ENCODE assay signal across 26 cellular contexts in the genomic region with DNA sequence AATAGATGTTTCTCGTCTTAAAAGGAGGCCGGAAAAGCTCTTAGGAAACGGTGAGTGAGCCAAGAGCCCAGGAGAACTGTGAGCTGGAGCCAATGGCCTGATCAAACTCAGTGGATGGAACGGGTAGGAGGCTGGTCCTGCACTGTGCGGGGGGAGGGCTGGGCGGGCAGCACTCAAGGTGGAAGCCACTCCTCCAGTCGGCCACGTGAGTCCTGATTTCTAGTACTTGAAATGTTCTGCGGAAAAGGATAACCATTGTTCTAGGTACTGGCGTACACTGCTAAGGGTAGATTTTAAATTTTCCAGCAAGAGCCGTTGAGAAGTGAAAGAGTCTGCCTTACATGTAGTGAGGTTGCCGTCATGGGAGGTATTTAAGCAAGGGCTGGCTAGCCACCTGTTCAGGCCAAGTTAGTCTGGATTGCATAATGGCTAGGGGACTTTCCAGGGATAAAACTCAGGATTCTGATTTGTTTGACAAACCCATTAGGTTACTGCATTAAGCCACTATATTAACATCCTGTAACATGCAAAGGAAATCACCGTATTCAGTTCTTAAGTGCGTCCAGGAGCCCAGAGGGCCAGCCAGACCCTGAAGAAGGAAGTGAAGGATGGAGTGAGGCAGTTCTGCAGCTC. TPM values are rescaled to one million over a fixed set of nuclear protein-coding genes. Genes with fewer than 3 reads are reported as not detected.
DNase-seq lines count a peak whose midpoint lies in the region; ATAC-seq and TF ChIP-seq lines count a peak whose summit lies in the region.
"Had no signal": no experiment of that assay in that cellular context is flagged by ENCODE, and none has a peak within 500 bp of the region (broad histone marks: within the 10 kb centered on the region; RNA-seq: fewer than 3 reads in every experiment).

No MANE protein-coding gene starts in this region.

- H3K27ac ChIP-seq in RWPE1 (peak overlapping the region; percentile 19; the same call in 1 of the 2 replicates), lower lobe of right lung (no peak overlapping the region), esophagus muscularis mucosa (replicated peaks in 1 of 4) (no peak overlapping the region)
- H3K27ac ChIP-seq: adrenal gland, sigmoid colon, testis, uterus had no signal

- 86% methylated on average over 14 of the region's 14 CpGs for WGBS in esophagus muscularis mucosa

- H3K4me1 ChIP-seq in lower lobe of right lung: no peaks in the 10 kb centered on the region
- peaks cover 0 to 10% (median 7%) of the 10 kb centered on the region in 4 donors for H3K4me1 ChIP-seq in esophagus muscularis mucosa
- H3K4me1 ChIP-seq: adrenal gland, testis, uterus had no signal

- H3K4me3 ChIP-seq in lower lobe of right lung (no peak overlapping the region), esophagus muscularis mucosa (no peak overlapping the region)
- H3K4me3 ChIP-seq: adrenal gland, sigmoid colon, testis, uterus had no signal

- TF ChIP-seq CTCF in RWPE1 (conservative IDR thresholded peaks at IDR 0.05; ENCODE audit: low read depth) (no peak), lower lobe of right lung (IDR thresholded peaks at IDR 0.05) (no peak), esophagus muscularis mucosa (IDR thresholded peaks at IDR 0.05) (no peak)

- ATAC-seq in left ventricle myocardium superior: no peak
- peak; percentile 71 to 79 for ATAC-seq in lower lobe of right lung
- ATAC-seq in GM19351 (IDR thresholded peaks at IDR 0.05; ENCODE audit: unreplicated experiment): no peak
- ATAC-seq: activated T-cell treated with anti-CD3 and anti-CD28 coated beads, Interleukin-2, amount 50 U/mL, for 72 hours; HCT116; T-helper 17 cell had no signal

- H3K36me3 ChIP-seq in lower lobe of right lung: no peaks in the 10 kb centered on the region
- no peaks in the 10 kb centered on the region for H3K36me3 ChIP-seq in esophagus muscularis mucosa
- H3K36me3 ChIP-seq: adrenal gland, sigmoid colon, uterus had no signal

- no peak for TF ChIP-seq POLR2A in esophagus muscularis mucosa (IDR thresholded peaks at IDR 0.05; ENCODE audit: low read depth)

- peak; percentile 36 for DNase-seq in cardiac septum (ENCODE audit: low spot score)
- DNase-seq in left ventricle myocardium superior: no peak
- no peak for DNase-seq in RWPE1 (ENCODE audit: low spot score)
- no peak for DNase-seq in lower lobe of right lung
- DNase-seq in RKO (ENCODE audit: low spot score): no peak
- DNase-seq in esophagus muscularis mucosa (ENCODE audit: extremely low spot score): no peak
- DNase-seq in amniotic stem cell (lab: John Stamatoyannopoulos, UW): no peak
- DNase-seq: activated CD4-positive, alpha-beta T cell treated with anti-CD3 and anti-CD28 coated beads for 1 hour; activated naive CD4-positive, alpha-beta T cell treated with Interleukin-2 at 50 U/mL for 16 hours; activated T-cell treated with anti-CD3 and anti-CD28 coated beads, Interleukin-2, amount 50 U/mL, for 72 hours; GF-D8; glutamatergic neuron; MM.1S; NCI-H1417 treated with DMSO at 0.1 percent for 48 hours; NCI-H2081; NCI-H345; NCI-H774; sigmoid colon; SK-N-SH; stimulated activated naive CD4-positive, alpha-beta T cell treated with Interleukin-2 at 50 U/mL for 16 hours; T-helper 17 cell; testis; uterus had no signal

- POLR2A ChIA-PET in RWPE1 (lab: Yijun Ruan, JAX; ENCODE audit: low non-redundant PET): no interaction called here

- intact Hi-C loops in cardiac septum (cut with DNase I) (no loop called here), left ventricle myocardium superior (cut with micrococcal nuclease) (no loop called here), lower lobe of right lung (cut with DNase I) (no loop called here), esophagus muscularis mucosa (cut with DNase I) (no loop called here)

- H3K27me3 ChIP-seq in lower lobe of right lung (ENCODE audit: low read depth): peaks cover 4% of the 10 kb centered on the region
- peaks cover 0 to 21% (median 0%) of the 10 kb centered on the region in 4 donors for H3K27me3 ChIP-seq in esophagus muscularis mucosa
- H3K27me3 ChIP-seq: testis, uterus had no signal

- CTCF ChIA-PET in RWPE1 (lab: Yijun Ruan, JAX): no interaction called here

- TF ChIP-seq EP300 in esophagus muscularis mucosa (IDR thresholded peaks at IDR 0.05): no peak

- no peaks in the 10 kb centered on the region for H3K9me3 ChIP-seq in lower lobe of right lung
- no peaks in the 10 kb centered on the region for H3K9me3 ChIP-seq in esophagus muscularis mucosa
- H3K9me3 ChIP-seq: adrenal gland, sigmoid colon, SK-N-SH, testis, uterus had no signal

RNA-seq across cellular contexts. Expression of a gene that starts 51.3 kb away (rescaled TPM):
- total RNA-seq in cardiac septum (58.0 TPM), left ventricle myocardium superior (26.4 TPM), lower lobe of right lung (30.1 TPM), esophagus muscularis mucosa (100 to 1,000 TPM; 105 to 142 (median 121) TPM)

Comparison
In these comparisons a context has a peak if more than half of its experiments do, and no peak if none do; other contexts are left out.
1. ATAC-seq: peak in lower lobe of right lung (2 of 2); none in left ventricle myocardium superior (single experiment) and GM19351 (single experiment).